ENCODE assay signal across 18 cellular contexts in genomic region chr3:196220587-196220986, GRCh38. TPM values are rescaled to one million over a fixed set of nuclear protein-coding genes. Genes with fewer than 3 reads are reported as not detected.
DNase-seq lines count a peak whose midpoint lies in the region; ATAC-seq and TF ChIP-seq lines count a peak whose summit lies in the region.
"Had no signal": no experiment of that assay in that cellular context is flagged by ENCODE, and none has a peak within 500 bp of the region (broad histone marks: within the 10 kb centered on the region; RNA-seq: fewer than 3 reads in every experiment).

No MANE protein-coding gene starts in this region.

- peak overlapping the region; percentile 58 to 64 for H3K4me3 ChIP-seq in neutrophil (ENCODE audit: low read depth in 1 of 2, low read length in 1 of 2)
- H3K4me3 ChIP-seq in tibial nerve = no peak overlapping the region
- H3K4me3 ChIP-seq: MG63 had no signal

- WGBS in tibial nerve, 2 donors = 84 to 85% methylated on average over 10 of the region's 10 CpGs

- H3K36me3 ChIP-seq in neutrophil = no peaks in the 10 kb centered on the region
- H3K36me3 ChIP-seq in tibial nerve = no peaks in the 10 kb centered on the region
- H3K36me3 ChIP-seq: MG63 had no signal

- DNase-seq in CD1c-positive myeloid dendritic cell (ENCODE audit: extremely low spot score) = peak; percentile 90
- peak; percentile 88 for DNase-seq in MV-4-11 (lab: John Stamatoyannopoulos, UW)
- DNase-seq in globus pallidus (ENCODE audit: low spot score) = peak; percentile 26
- DNase-seq in tibial nerve (ENCODE audit: low spot score in 2 of 2) = no peak
- no peak for DNase-seq in osteocyte (ENCODE audit: extremely low spot score, unreplicated experiment)
- DNase-seq in RPMI8226 = no peak
- DNase-seq: activated CD8-positive, alpha-beta memory T cell treated with anti-CD3 and anti-CD28 coated beads, Interleukin-2, amount 50 U/mL, for 4 hours; activated naive CD4-positive, alpha-beta T cell treated with anti-CD3 and anti-CD28 coated beads, Interleukin-2, amount 10 ng/mL, durations not matched to agents 7 days and 5 days; DMS153; MG63; NCI-H774; stimulated activated naive CD8-positive, alpha-beta T cell treated with anti-CD3 and anti-CD28 coated beads, Interleukin-15, Interleukin-2, amounts not matched to agents 100 U/mL and 50 U/mL, for 24 hours; T-helper 2 cell had no signal

- no peaks in the 10 kb centered on the region for H3K27me3 Mint-ChIP-seq in osteocyte (ENCODE audit: unreplicated experiment)

- no peaks in the 10 kb centered on the region for H3K9me3 Mint-ChIP-seq in osteocyte (ENCODE audit: unreplicated experiment)
- H3K9me3 Mint-ChIP-seq: activated naive CD4-positive, alpha-beta T cell treated with anti-CD3 and anti-CD28 coated beads, Interleukin-2, amount 10 ng/mL, durations not matched to agents 7 days and 5 days had no signal

- no peak overlapping the region for H3K27ac Mint-ChIP-seq in osteocyte (ENCODE audit: unreplicated experiment)
- H3K27ac Mint-ChIP-seq: progenitor cell of endocrine pancreas had no signal

- no peak for ATAC-seq in HG03135 (IDR thresholded peaks at IDR 0.05; ENCODE audit: unreplicated experiment)
- ATAC-seq: activated CD4-positive, CD25-positive, alpha-beta regulatory T cell treated with anti-CD3 and anti-CD28 coated beads, Interleukin-2, amount 50 U/mL, for 24 hours; stimulated activated naive CD8-positive, alpha-beta T cell treated with anti-CD3 and anti-CD28 coated beads, Interleukin-15, Interleukin-2, amounts not matched to agents 100 U/mL and 50 U/mL, for 24 hours had no signal

- TF ChIP-seq POLR2A in tibial nerve (IDR thresholded peaks at IDR 0.05) = no peak

- H3K27me3 ChIP-seq in neutrophil (no peaks in the 10 kb centered on the region), tibial nerve (peaks cover 0 to 7% of the 10 kb centered on the region in 2 donors)
- H3K27me3 ChIP-seq: MG63 had no signal

- TF ChIP-seq EP300 in tibial nerve (IDR thresholded peaks at IDR 0.05) = peak in 1 of 2 donors; percentile 54

- TF ChIP-seq CTCF in neutrophil (IDR thresholded peaks at IDR 0.05) (no peak), tibial nerve (IDR thresholded peaks at IDR 0.05) (no peak), osteocyte (IDR thresholded peaks at IDR 0.05) (no peak)

- no peaks in the 10 kb centered on the region for H3K36me3 Mint-ChIP-seq in osteocyte (ENCODE audit: unreplicated experiment)
- H3K36me3 Mint-ChIP-seq: activated naive CD4-positive, alpha-beta T cell treated with anti-CD3 and anti-CD28 coated beads, Interleukin-2, amount 10 ng/mL, durations not matched to agents 7 days and 5 days had no signal

- no peak overlapping the region for H3K4me3 Mint-ChIP-seq in osteocyte (ENCODE audit: unreplicated experiment)
- H3K4me3 Mint-ChIP-seq: activated naive CD4-positive, alpha-beta T cell treated with anti-CD3 and anti-CD28 coated beads, Interleukin-2, amount 10 ng/mL, durations not matched to agents 7 days and 5 days had no signal

- H3K27ac ChIP-seq in neutrophil (peak overlapping the region; percentile 93), tibial nerve (peak overlapping the region in 2 of 4 donors; percentile 2 to 63)

- H3K9me3 ChIP-seq in neutrophil (no peaks in the 10 kb centered on the region), tibial nerve (no peaks in the 10 kb centered on the region)
- H3K9me3 ChIP-seq: MG63 had no signal

- H3K4me1 Mint-ChIP-seq in osteocyte (ENCODE audit: unreplicated experiment) = peaks cover 19% of the 10 kb centered on the region

- H3K4me1 ChIP-seq in neutrophil (ENCODE audit: control insufficient read depth in 1 of 2, insufficient read depth in 1 of 2, low read depth in 1 of 2, low read length in 1 of 2) (peaks cover 71 to 72% of the 10 kb centered on the region in 2 experiments), tibial nerve (peaks cover 0 to 17% (median 5%) of the 10 kb centered on the region in 4 donors)

RNA-seq across cellular contexts. Expression of gene SLC51A, which starts 4.3 kb away (rescaled TPM):
- under 1 TPM in 2 of 4 donors, not detected in 2; 0.30 to 0.66 TPM for total RNA-seq in tibial nerve
- not detected in 2 replicates for total RNA-seq in osteocyte
- total RNA-seq: RPMI7951 had no signal

RNA-seq across cellular contexts. Expression of gene ZDHHC19, which starts 9.4 kb away (rescaled TPM):
- not detected for total RNA-seq in tibial nerve
- total RNA-seq in osteocyte = not detected in 2 replicates
- total RNA-seq: progenitor cell of endocrine pancreas, RPMI7951 had no signal

Comparison
In these comparisons a context has a peak if more than half of its experiments do, and no peak if none do; other contexts are left out.
1. DNase-seq: peak in CD1c-positive myeloid dendritic cell (single experiment), MV-4-11 (single experiment) and globus pallidus (single experiment); none in tibial nerve (0 of 2), osteocyte (single experiment) and RPMI8226 (single experiment).
2. H3K4me3 ChIP-seq: peak in neutrophil (2 of 2); none in tibial nerve (0 of 4).